Comparison of ENCODE assay signal across 22 cellular contexts in the genomic region with DNA sequence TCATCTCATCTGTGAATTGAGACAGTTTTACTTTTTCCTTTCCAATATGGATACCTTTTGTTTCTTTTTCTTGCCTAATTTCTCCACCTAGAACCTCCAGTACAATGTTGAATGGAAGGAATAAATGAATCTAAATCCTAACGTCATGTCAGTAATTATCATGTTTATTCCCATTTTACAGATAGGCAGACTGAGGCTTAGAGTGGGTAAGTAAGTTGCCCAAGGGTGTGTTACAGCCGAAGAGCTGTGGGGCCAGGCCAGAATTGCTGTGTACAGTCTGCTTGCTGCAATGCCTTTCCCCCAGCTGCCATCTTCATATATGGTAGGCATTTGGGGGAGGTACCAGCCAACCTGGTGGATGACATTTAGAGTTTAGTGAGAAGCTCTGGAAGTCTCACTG.
"Had no signal": no experiment of that assay in that cellular context is flagged by ENCODE, and none has a peak within 500 bp of the region (broad histone marks: within the 10 kb centered on the region; RNA-seq: fewer than 3 reads in every experiment).

No MANE protein-coding gene starts in this region.

- H3K27ac ChIP-seq: coronary artery, dorsolateral prefrontal cortex, esophagus muscularis mucosa, foreskin keratinocyte, gastrocnemius medialis, heart right ventricle, left lung, lower lobe of right lung had no signal

- H3K4me1 ChIP-seq: esophagus muscularis mucosa, foreskin keratinocyte, gastrocnemius medialis, heart right ventricle, left lung, lower lobe of right lung had no signal

- FAIRE-seq: colon, endothelial cell of umbilical vein, islet of Langerhans, keratinocyte had no signal

- H3K36me3 ChIP-seq: esophagus muscularis mucosa, gastrocnemius medialis, heart right ventricle, left lung, lower lobe of right lung had no signal

- H3K9me3 ChIP-seq: esophagus muscularis mucosa, gastrocnemius medialis, heart right ventricle, left lung, lower lobe of right lung, mucosa of descending colon had no signal

- H3K27me3 ChIP-seq: dorsolateral prefrontal cortex, esophagus muscularis mucosa, foreskin keratinocyte, gastrocnemius medialis, heart right ventricle, left lung had no signal

- DNase-seq: dermis blood vessel endothelial cell; dorsolateral prefrontal cortex; effector CD4-positive, alpha-beta T cell; effector memory CD4-positive, alpha-beta T cell; foreskin keratinocyte; gastrocnemius medialis; glutamatergic neuron; heart right ventricle; hippocampal formation; left cardiac atrium; left lung; left ventricle myocardium superior; lower lobe of right lung; mesenchymal stem cell; mucosa of descending colon; naive B cell had no signal

- H3K4me3 ChIP-seq: coronary artery, dorsolateral prefrontal cortex, esophagus muscularis mucosa, gastrocnemius medialis, heart right ventricle, left lung, lower lobe of right lung, mucosa of descending colon had no signal
